ENCODE assay signal across 25 cellular contexts in genomic region chr5:124889850-124890249, GRCh38.
"Had no signal": no experiment of that assay in that cellular context is flagged by ENCODE, and none has a peak within 500 bp of the region (broad histone marks: within the 10 kb centered on the region; RNA-seq: fewer than 3 reads in every experiment).

No MANE protein-coding gene starts in this region.

- H3K9me3 Mint-ChIP-seq: activated T-helper 17 cell treated with anti-CD3 and anti-CD28 coated beads, Interleukin-2, amount 50 U/mL, for 72 hours; effector memory CD8-positive, alpha-beta T cell; immature natural killer cell had no signal

- H3K4me3 Mint-ChIP-seq: activated CD8-positive, alpha-beta T cell treated with anti-CD3 and anti-CD28 coated beads, Interleukin-2, amount 10 ng/mL, durations not matched to agents 7 days and 5 days; activated T-helper 17 cell treated with anti-CD3 and anti-CD28 coated beads, Interleukin-2, amount 50 U/mL, for 72 hours; effector memory CD8-positive, alpha-beta T cell; immature natural killer cell; stimulated activated effector memory CD8-positive, alpha-beta T cell treated with anti-CD3 and anti-CD28 coated beads, Interleukin-12 subunit alpha, Interleukin-12 subunit beta, amount 100 ng/mL, for 72 hours; stimulated activated naive CD8-positive, alpha-beta T cell treated with anti-CD3 and anti-CD28 coated beads, Interleukin-15, amount 100 ng/mL, for 72 hours had no signal

- H3K27ac Mint-ChIP-seq: activated CD8-positive, alpha-beta T cell treated with anti-CD3 and anti-CD28 coated beads, Interleukin-2, amount 10 ng/mL, durations not matched to agents 7 days and 5 days; activated naive CD4-positive, alpha-beta T cell treated with anti-CD3 and anti-CD28 coated beads, Interleukin-2, amount 50 U/mL, for 72 hours; activated T-helper 17 cell treated with anti-CD3 and anti-CD28 coated beads, Interleukin-2, amount 50 U/mL, for 72 hours; effector memory CD8-positive, alpha-beta T cell; immature natural killer cell; stimulated activated effector memory CD8-positive, alpha-beta T cell treated with anti-CD3 and anti-CD28 coated beads, Interleukin-12 subunit alpha, Interleukin-12 subunit beta, amount 100 ng/mL, for 72 hours; stimulated activated naive CD8-positive, alpha-beta T cell treated with anti-CD3 and anti-CD28 coated beads, Interleukin-15, amount 100 ng/mL, for 72 hours had no signal

- H3K9me3 ChIP-seq: esophagus squamous epithelium, lower lobe of right lung, mucosa of descending colon, right lobe of liver, suprapubic skin, transverse colon, uterus had no signal

- H3K27me3 Mint-ChIP-seq: activated T-helper 17 cell treated with anti-CD3 and anti-CD28 coated beads, Interleukin-2, amount 50 U/mL, for 72 hours; effector memory CD8-positive, alpha-beta T cell; stimulated activated naive CD8-positive, alpha-beta T cell treated with anti-CD3 and anti-CD28 coated beads, Interleukin-15, amount 100 ng/mL, for 72 hours had no signal

- H3K4me3 ChIP-seq: esophagus squamous epithelium, heart right ventricle, lower lobe of right lung, mucosa of descending colon, right lobe of liver, suprapubic skin, transverse colon, uterus had no signal

- H3K4me1 ChIP-seq: esophagus squamous epithelium, suprapubic skin, uterus had no signal

- H3K27me3 ChIP-seq: esophagus squamous epithelium, heart right ventricle, right lobe of liver, suprapubic skin, transverse colon, uterus had no signal

- H3K36me3 Mint-ChIP-seq: activated naive CD4-positive, alpha-beta T cell treated with anti-CD3 and anti-CD28 coated beads, Interleukin-2, amount 50 U/mL, for 72 hours; stimulated activated effector memory CD8-positive, alpha-beta T cell treated with anti-CD3 and anti-CD28 coated beads, Interleukin-12 subunit alpha, Interleukin-12 subunit beta, amount 100 ng/mL, for 72 hours had no signal

- DNase-seq: activated CD4-positive, alpha-beta T cell treated with anti-CD3 and anti-CD28 coated beads for 1 hour; activated CD4-positive, alpha-beta T cell treated with anti-CD3 and anti-CD28 coated beads, Interleukin-2, amount 50 U/mL, for 1 hour; activated CD8-positive, alpha-beta T cell treated with anti-CD3 and anti-CD28 coated beads, Interleukin-2, amount 10 ng/mL, durations not matched to agents 7 days and 5 days; activated T-cell treated with anti-CD3 and anti-CD28 coated beads, Interleukin-2, amount 50 U/mL, for 1 hour; central memory CD4-positive, alpha-beta T cell; effector memory CD8-positive, alpha-beta T cell; esophagus squamous epithelium; heart right ventricle; immature natural killer cell; lower lobe of right lung; mesendoderm; mucosa of descending colon; occipital lobe; posterior cingulate gyrus; right lobe of liver; small intestine; stimulated activated CD4-positive, alpha-beta T cell treated with anti-CD3 and anti-CD28 coated beads, Interleukin-2, amount 100 ng/mL, for 24 hours; stimulated activated naive CD8-positive, alpha-beta T cell treated with anti-CD3 and anti-CD28 coated beads, Interleukin-15, amount 100 ng/mL, for 72 hours; transverse colon; uterus had no signal

- ATAC-seq: activated CD8-positive, alpha-beta T cell treated with anti-CD3 and anti-CD28 coated beads, Interleukin-2, amount 10 ng/mL, durations not matched to agents 7 days and 5 days; activated naive CD4-positive, alpha-beta T cell treated with anti-CD3 and anti-CD28 coated beads, Interleukin-2, amount 50 U/mL, for 72 hours; activated T-helper 17 cell treated with anti-CD3 and anti-CD28 coated beads, Interleukin-2, amount 50 U/mL, for 72 hours; effector memory CD8-positive, alpha-beta T cell; heart right ventricle; left lobe of liver; lower lobe of right lung; right lobe of liver; stimulated activated effector memory CD8-positive, alpha-beta T cell treated with anti-CD3 and anti-CD28 coated beads, Interleukin-12 subunit alpha, Interleukin-12 subunit beta, amount 100 ng/mL, for 72 hours; stimulated activated naive CD8-positive, alpha-beta T cell treated with anti-CD3 and anti-CD28 coated beads, Interleukin-15, amount 100 ng/mL, for 72 hours had no signal

- H3K4me1 Mint-ChIP-seq: activated T-helper 17 cell treated with anti-CD3 and anti-CD28 coated beads, Interleukin-2, amount 50 U/mL, for 72 hours; stimulated activated effector memory CD8-positive, alpha-beta T cell treated with anti-CD3 and anti-CD28 coated beads, Interleukin-12 subunit alpha, Interleukin-12 subunit beta, amount 100 ng/mL, for 72 hours; stimulated activated naive CD8-positive, alpha-beta T cell treated with anti-CD3 and anti-CD28 coated beads, Interleukin-15, amount 100 ng/mL, for 72 hours had no signal

- H3K27ac ChIP-seq: esophagus squamous epithelium, heart right ventricle, lower lobe of right lung, suprapubic skin had no signal

- H3K36me3 ChIP-seq: esophagus squamous epithelium, heart right ventricle, lower lobe of right lung, right lobe of liver, suprapubic skin, transverse colon, uterus had no signal
